8 cellular contexts compared by ENCODE assay signal in genomic region chr16:4511441-4512082, GRCh38. TPM values are rescaled to one million over a fixed set of nuclear protein-coding genes. Genes with fewer than 3 reads are reported as not detected.
DNase-seq lines count a peak whose midpoint lies in the region; ATAC-seq and TF ChIP-seq lines count a peak whose summit lies in the region.

No MANE protein-coding gene starts in this region.

- no peaks in the 10 kb centered on the region; a peak in 1 of 4 replicates for H3K4me1 ChIP-seq in SK-N-SH (ENCODE audit: control insufficient read depth in 1 of 2, insufficient read depth in 2 of 2, low read depth in 1 of 2, low read length in 1 of 2)

- DNase-seq in DMS 273 (lab: John Stamatoyannopoulos, UW; ENCODE audit: unreplicated experiment) (peak; percentile 91), SK-N-SH (peak; percentile 77), fibroblast of gingiva (ENCODE audit: low read depth) (peak; percentile 30), NCI-H187 treated with DMSO at 0.1 percent for 48 hours (lab: John Stamatoyannopoulos, UW) (no peak)
- DNase-seq in activated T-cell treated with anti-CD3 and anti-CD28 coated beads, Interleukin-2, amount 50 U/mL, for 1 hour: no peak

- TF ChIP-seq EP300 in Ishikawa (IDR thresholded peaks at IDR 0.05; ENCODE audit: borderline replicate concordance) (no peak), SK-N-SH (IDR thresholded peaks at IDR 0.05; ENCODE audit: borderline replicate concordance in 1 of 2, low read depth in 1 of 2, low read length in 1 of 2) (no peak)

- H3K27me3 Mint-ChIP-seq in nephron (ENCODE audit: low read depth): no peaks in the 10 kb centered on the region

- H3K9ac ChIP-seq in SK-N-SH: no peak overlapping the region

- 83% methylated on average over 5 of the region's 9 CpGs for WGBS in SK-N-SH (ENCODE audit: low lambda C conversion rate)

- peaks cover 13% of the 10 kb centered on the region for H3K4me1 Mint-ChIP-seq in nephron

- H3K9me3 Mint-ChIP-seq in nephron: no peaks in the 10 kb centered on the region

- peaks cover 6% of the 10 kb centered on the region; the same call in 1 of the 2 replicates for H3K79me2 ChIP-seq in SK-N-SH (ENCODE audit: insufficient read depth)

- TF ChIP-seq CTCF in SK-N-SH (IDR thresholded peaks at IDR 0.05): peak; percentile 56
- peak; percentile 57 to 59 (median 57) for TF ChIP-seq CTCF in nephron (IDR thresholded peaks at IDR 0.05; ENCODE audit: unreplicated experiment in 3 of 3)

- no peaks in the 10 kb centered on the region for H3K9me3 ChIP-seq in SK-N-SH

- no peak overlapping the region for H3K27ac ChIP-seq in SK-N-SH (ENCODE audit: low read depth in 2 of 2, low read length in 1 of 2)

- H3F3A ChIP-seq in SK-N-SH (replicated peaks; ENCODE audit: insufficient read depth): peaks cover 4% of the 10 kb centered on the region

- POLR2A ChIA-PET in SK-N-SH (lab: Yijun Ruan, JAX): no interaction called here

- H3K4me3 Mint-ChIP-seq in nephron: no peak overlapping the region

- no peaks in the 10 kb centered on the region for H4K20me1 ChIP-seq in SK-N-SH (ENCODE audit: insufficient read depth)

- peaks cover 6 to 59% of the 10 kb centered on the region in 2 experiments for H3K36me3 ChIP-seq in SK-N-SH (replicated peaks in 1 of 2; ENCODE audit: control insufficient read depth in 1 of 2, insufficient read depth in 2 of 2, low read length in 1 of 2)

- no peaks in the 10 kb centered on the region for H3K27me3 ChIP-seq in SK-N-SH (ENCODE audit: insufficient read depth)

- TF ChIP-seq RAD21 in Ishikawa (IDR thresholded peaks at IDR 0.05; ENCODE audit: low read depth) (peak; percentile 51), SK-N-SH (IDR thresholded peaks at IDR 0.05; ENCODE audit: low read length) (peak; percentile 65)

- H3K4me3 ChIP-seq in SK-N-SH (ENCODE audit: low read depth in 2 of 2, low read length in 1 of 2): no peak overlapping the region

- H2AFZ ChIP-seq in SK-N-SH (ENCODE audit: low read depth): no peak overlapping the region

- H3K36me3 Mint-ChIP-seq in nephron (ENCODE audit: low read depth): peaks cover 34% of the 10 kb centered on the region

- no peak overlapping the region for H3K4me2 ChIP-seq in SK-N-SH

- H3K9me2 ChIP-seq in SK-N-SH: no peaks in the 10 kb centered on the region

- ATAC-seq in HG03025 (IDR thresholded peaks at IDR 0.05; ENCODE audit: low FRiP score, unreplicated experiment): no peak

- H3K27ac Mint-ChIP-seq in nephron: peak overlapping the region in 1 of 3 experiments; percentile 5

- CTCF ChIA-PET in SK-N-SH (lab: Yijun Ruan, JAX): interaction anchor here (0.9 to 11.4 kb wide), 10 partner anchors 11 to 444 kb away, joined by 3 to 182 read pairs (median 4); partner anchors contain the start of gene CDIP1

TF ChIP-seq in Ishikawa, 13 proteins besides CTCF, POLR2A, EP300 and RAD21 (continues in another document):
- no peak for TF ChIP-seq CEBPB (IDR thresholded peaks at IDR 0.05)
- TF ChIP-seq EGR1 (IDR thresholded peaks at IDR 0.05): no peak
- TF ChIP-seq, protein P1, sequence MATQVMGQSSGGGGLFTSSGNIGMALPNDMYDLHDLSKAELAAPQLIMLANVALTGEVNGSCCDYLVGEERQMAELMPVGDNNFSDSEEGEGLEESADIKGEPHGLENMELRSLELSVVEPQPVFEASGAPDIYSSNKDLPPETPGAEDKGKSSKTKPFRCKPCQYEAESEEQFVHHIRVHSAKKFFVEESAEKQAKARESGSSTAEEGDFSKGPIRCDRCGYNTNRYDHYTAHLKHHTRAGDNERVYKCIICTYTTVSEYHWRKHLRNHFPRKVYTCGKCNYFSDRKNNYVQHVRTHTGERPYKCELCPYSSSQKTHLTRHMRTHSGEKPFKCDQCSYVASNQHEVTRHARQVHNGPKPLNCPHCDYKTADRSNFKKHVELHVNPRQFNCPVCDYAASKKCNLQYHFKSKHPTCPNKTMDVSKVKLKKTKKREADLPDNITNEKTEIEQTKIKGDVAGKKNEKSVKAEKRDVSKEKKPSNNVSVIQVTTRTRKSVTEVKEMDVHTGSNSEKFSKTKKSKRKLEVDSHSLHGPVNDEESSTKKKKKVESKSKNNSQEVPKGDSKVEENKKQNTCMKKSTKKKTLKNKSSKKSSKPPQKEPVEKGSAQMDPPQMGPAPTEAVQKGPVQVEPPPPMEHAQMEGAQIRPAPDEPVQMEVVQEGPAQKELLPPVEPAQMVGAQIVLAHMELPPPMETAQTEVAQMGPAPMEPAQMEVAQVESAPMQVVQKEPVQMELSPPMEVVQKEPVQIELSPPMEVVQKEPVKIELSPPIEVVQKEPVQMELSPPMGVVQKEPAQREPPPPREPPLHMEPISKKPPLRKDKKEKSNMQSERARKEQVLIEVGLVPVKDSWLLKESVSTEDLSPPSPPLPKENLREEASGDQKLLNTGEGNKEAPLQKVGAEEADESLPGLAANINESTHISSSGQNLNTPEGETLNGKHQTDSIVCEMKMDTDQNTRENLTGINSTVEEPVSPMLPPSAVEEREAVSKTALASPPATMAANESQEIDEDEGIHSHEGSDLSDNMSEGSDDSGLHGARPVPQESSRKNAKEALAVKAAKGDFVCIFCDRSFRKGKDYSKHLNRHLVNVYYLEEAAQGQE (IDR thresholded peaks at IDR 0.05; ENCODE audit: low read depth): no peak
- TF ChIP-seq NFIC (IDR thresholded peaks at IDR 0.05): no peak
- no peak for TF ChIP-seq TAF1 (IDR thresholded peaks at IDR 0.05; ENCODE audit: low read depth)
- no peak for TF ChIP-seq USF1 (IDR thresholded peaks at IDR 0.05)
- no peak for TF ChIP-seq FOXM1 (IDR thresholded peaks at IDR 0.05; ENCODE audit: borderline replicate concordance, low read depth)
- no peak for TF ChIP-seq TCF12 (IDR thresholded peaks at IDR 0.05; ENCODE audit: low read depth)
- TF ChIP-seq TEAD4 (IDR thresholded peaks at IDR 0.05): no peak

TF ChIP-seq in SK-N-SH, 30 proteins besides CTCF, POLR2A, EP300 and RAD21:
- TF ChIP-seq SMC3 (IDR thresholded peaks at IDR 0.05; ENCODE audit: low read depth, low read length) (peak; percentile 51; the same call in 1 of the 2 replicates), GATA2 (CRISPR knock-in tag; IDR thresholded peaks at IDR 0.05) (no peak)
TF ChIP-seq in SK-N-SH: peak in this region for 1.

RNA-seq across cellular contexts. Expression of gene CDIP1, which starts 27.0 kb away (rescaled TPM):
- 19.4 and 30.2 TPM in 2 replicates for polyA plus RNA-seq in SK-N-SH (2012; rRNA removed)
- 17.6 and 23.3 TPM in 2 replicates for polyA plus RNA-seq in SK-N-SH (2012; cell fraction: cytosol; rRNA removed)
- 33.9 and 39.3 TPM in 2 replicates for polyA plus RNA-seq in SK-N-SH (2012; cell fraction: nucleus; rRNA removed)

RNA-seq across cellular contexts. Expression of gene HMOX2, which starts 35.4 kb away (rescaled TPM):
- 65.1 and 75.5 TPM in 2 replicates for polyA plus RNA-seq in SK-N-SH (2012; rRNA removed)
- polyA plus RNA-seq in SK-N-SH (2012; cell fraction: cytosol; rRNA removed): 48.4 and 62.0 TPM in 2 replicates
- polyA plus RNA-seq in SK-N-SH (2012; cell fraction: nucleus; rRNA removed): 62.6 and 64.9 TPM in 2 replicates

RNA-seq across cellular contexts. Expression of gene NMRAL1, which starts 37.1 kb away (rescaled TPM):
- polyA plus RNA-seq in SK-N-SH (2012; rRNA removed): 99.9 and 102 TPM in 2 replicates
- polyA plus RNA-seq in SK-N-SH (2012; cell fraction: cytosol; rRNA removed): 50.3 and 72.4 TPM in 2 replicates
- 97.1 and 185 TPM in 2 replicates for polyA plus RNA-seq in SK-N-SH (2012; cell fraction: nucleus; rRNA removed)

RNA-seq across cellular contexts. Expression of gene C16orf96, which starts 44.6 kb away (rescaled TPM):
- polyA plus RNA-seq in SK-N-SH (2012; rRNA removed): 0.05 TPM in 2 replicates
- 0.04 and 0.05 TPM in 2 replicates for polyA plus RNA-seq in SK-N-SH (2012; cell fraction: cytosol; rRNA removed)
- 0.41 and 0.47 TPM in 2 replicates for polyA plus RNA-seq in SK-N-SH (2012; cell fraction: nucleus; rRNA removed)

Comparison
In these comparisons a context has a peak if more than half of its experiments do, and no peak if none do; other contexts are left out.
1. DNase-seq: peak in DMS 273 (single experiment), SK-N-SH (single experiment) and fibroblast of gingiva (single experiment); none in activated T-cell treated with anti-CD3 and anti-CD28 coated beads, Interleukin-2, amount 50 U/mL, for 1 hour (single experiment) and NCI-H187 treated with DMSO at 0.1 percent for 48 hours (single experiment).